In genomic region chr11:43311791-43312607, GRCh38 we compare ENCODE assay signal across 1 cellular context.
A peak's percentile ranks its signal among the peaks of the same experiment; 100 is the strongest.
TF ChIP-seq lines count a peak whose summit lies in the region.

Gene API5 (plus strand): TSS chr11:43311996. CDS start chr11:43312128, 132 bp downstream.

TF ChIP-seq in K562, 482 proteins besides CTCF, POLR2A, EP300 and RAD21 (continued from another document):
- TF ChIP-seq CREB5 (CRISPR knock-in tag; IDR thresholded peaks at IDR 0.05) (no peak), KLF1 (tag; IDR thresholded peaks at IDR 0.05) (no peak), SMAD4 (CRISPR knock-in tag; conservative IDR thresholded peaks at IDR 0.05) (peak; percentile 69), CHAMP1 (IDR thresholded peaks at IDR 0.05) (peak; percentile 94), ZZZ3 (IDR thresholded peaks at IDR 0.05) (peak; percentile 94), CTBP1 (IDR thresholded peaks at IDR 0.05; ENCODE audit: borderline replicate concordance) (peak; percentile 86), CEBPG (CRISPR knock-in tag; IDR thresholded peaks at IDR 0.05) (no peak), CEBPG (tag; conservative IDR thresholded peaks at IDR 0.05 in 1 of 2, IDR thresholded peaks at IDR 0.05 in 1 of 2) (no peak), DPF2 (IDR thresholded peaks at IDR 0.05) (0 out of 2 replicates have a peak, but pooled peaks have one; percentile 6), ZBTB8A (IDR thresholded peaks at IDR 0.05; ENCODE audit: partially characterized antibody) (no peak), HNRNPL (IDR thresholded peaks at IDR 0.05; ENCODE audit: low read depth, low read length) (0 out of 2 replicates have a peak, but pooled peaks have one; percentile 23), NRF1 (conservative IDR thresholded peaks at IDR 0.05 in 1 of 2, IDR thresholded peaks at IDR 0.05 in 1 of 2) (peak; percentile 87 to 90), BRCA1 (IDR thresholded peaks at IDR 0.05) (no peak), BRCA1 (CRISPR knock-in tag; IDR thresholded peaks at IDR 0.05) (no peak), KAT2B (IDR thresholded peaks at IDR 0.05; ENCODE audit: low read depth, low read length) (peak; percentile 67), PHB2 (IDR thresholded peaks at IDR 0.05; ENCODE audit: low read depth) (no peak), TAF9B (IDR thresholded peaks at IDR 0.05; ENCODE audit: partially characterized antibody) (peak; percentile 87), SMARCC2 (IDR thresholded peaks at IDR 0.05; ENCODE audit: low read depth) (no peak), HSF4 (CRISPR knock-in tag; IDR thresholded peaks at IDR 0.05; ENCODE audit: borderline replicate concordance) (no peak), ARNT (IDR thresholded peaks at IDR 0.05) (no peak), LEF1 (IDR thresholded peaks at IDR 0.05) (0 out of 2 replicates have a peak, but pooled peaks have one; percentile 16), FIP1L1 (IDR thresholded peaks at IDR 0.05; ENCODE audit: low read depth, low read length, poor library complexity, severe bottlenecking) (peak; percentile 81), ZNF274 (IDR thresholded peaks at IDR 0.05; ENCODE audit: borderline replicate concordance, low read depth, low read length) (no peak), CBX1 (IDR thresholded peaks at IDR 0.05; ENCODE audit: low read depth) (peak; percentile 84; the same call in 1 of the 2 replicates), NFIX (CRISPR knock-in tag; IDR thresholded peaks at IDR 0.05; ENCODE audit: low read depth) (no peak), ESRRA (IDR thresholded peaks at IDR 0.05; ENCODE audit: borderline replicate concordance, low read depth) (peak; percentile 56; the same call in 1 of the 2 replicates), ELF1 (tag; IDR thresholded peaks at IDR 0.05) (no peak), TCF7 (IDR thresholded peaks at IDR 0.05; ENCODE audit: borderline replicate concordance) (peak; percentile 52; the same call in 1 of the 2 replicates), ZNF639 (CRISPR knock-in tag; conservative IDR thresholded peaks at IDR 0.05 in 1 of 2, IDR thresholded peaks at IDR 0.05 in 1 of 2) (peak in 1 of 2 experiments; percentile 52; a peak in 1 of 4 replicates), VEZF1 (CRISPR knock-in tag; IDR thresholded peaks at IDR 0.05) (peak; percentile 81), FOXM1 (IDR thresholded peaks at IDR 0.05; ENCODE audit: low read depth) (no peak), FOXM1 (CRISPR knock-in tag; IDR thresholded peaks at IDR 0.05; ENCODE audit: low read depth) (no peak), ZBTB17 (CRISPR knock-in tag; IDR thresholded peaks at IDR 0.05) (0 out of 2 replicates have a peak, but pooled peaks have one; percentile 38), DACH1 (IDR thresholded peaks at IDR 0.05; ENCODE audit: partially characterized antibody) (peak; percentile 30)
